ENCODE assay signal across 10 cellular contexts in genomic region chr1:154433161-154433681, GRCh38. TPM values are rescaled to one million over a fixed set of nuclear protein-coding genes. Genes with fewer than 3 reads are reported as not detected.
DNase-seq lines count a peak whose midpoint lies in the region; ATAC-seq, FAIRE-seq and TF ChIP-seq lines count a peak whose summit lies in the region.
"Had no signal": no experiment of that assay in that cellular context is flagged by ENCODE, and none has a peak within 500 bp of the region (broad histone marks: within the 10 kb centered on the region; RNA-seq: fewer than 3 reads in every experiment).

No MANE protein-coding gene starts in this region.

- peak overlapping the region in 1 of 2 donors; percentile 69 for H3K4me3 Mint-ChIP-seq in CD14-positive monocyte

- H2BK12ac ChIP-seq in trophoblast cell (ENCODE audit: low read length) = no peak overlapping the region

- H3K36me3 ChIP-seq in NT2/D1 (ENCODE audit: insufficient read depth, insufficient read length, low read length) = peaks cover 4% of the 10 kb centered on the region
- H3K36me3 ChIP-seq in bronchial epithelial cell (ENCODE audit: control insufficient read depth, insufficient read depth, low read length) = peaks cover 29% of the 10 kb centered on the region
- no peaks in the 10 kb centered on the region for H3K36me3 ChIP-seq in trophoblast cell (ENCODE audit: control insufficient read depth in 1 of 2, insufficient read depth in 2 of 2, low read length in 2 of 2)
- no peaks in the 10 kb centered on the region for H3K36me3 ChIP-seq in pancreas

- H3K79me1 ChIP-seq in trophoblast cell (ENCODE audit: low read length) = peaks cover 3% of the 10 kb centered on the region

- H3K4me3 ChIP-seq in NT2/D1 (ENCODE audit: insufficient read length, low read depth) = no peak overlapping the region
- H3K4me3 ChIP-seq in bronchial epithelial cell (ENCODE audit: low read depth, low read length) = no peak overlapping the region
- H3K4me3 ChIP-seq in trophoblast cell (ENCODE audit: low read depth, low read length) = no peak overlapping the region
- H3K4me3 ChIP-seq in pancreas = no peak overlapping the region

- peak; percentile 69 for DNase-seq in CD14-positive monocyte (ENCODE audit: low spot score)
- no peak for DNase-seq in NT2/D1 (ENCODE audit: low read depth, low spot score)
- peak; percentile 95 for DNase-seq in bronchial epithelial cell (ENCODE audit: low read depth)
- peak; percentile 89 to 90 for DNase-seq in trophoblast cell
- DNase-seq in HuH-7.5 (ENCODE audit: low spot score) = no peak
- no peak for DNase-seq in Ammon's horn (ENCODE audit: low spot score)
- no peak for DNase-seq in pancreas
- DNase-seq in T1000 (lab: John Stamatoyannopoulos, UW) = no peak
- DNase-seq: DMS79 treated with DMSO at 0.1 percent for 48 hours, NCI-H524 treated with DMSO at 0.1 percent for 48 hours had no signal

- WGBS in trophoblast cell (ENCODE audit: extremely low coverage, insufficient coverage, insufficient read length) = no CpG with 5 or more reads among the region's 8 CpGs
- WGBS in pancreas, 2 donors = 87 to 88% methylated on average over 8 of the region's 8 CpGs

- H4K12ac ChIP-seq in trophoblast cell (ENCODE audit: low read depth, low read length) = no peak overlapping the region

- H3K9me3 ChIP-seq in NT2/D1 (ENCODE audit: insufficient read depth, low read length) (no peaks in the 10 kb centered on the region), trophoblast cell (ENCODE audit: insufficient read depth, low read depth, low read length) (peaks cover 4% of the 10 kb centered on the region), pancreas (no peaks in the 10 kb centered on the region)

- ATAC-seq in pancreas = no peak

- no peak overlapping the region for H2AFZ ChIP-seq in trophoblast cell (ENCODE audit: insufficient read depth, low read length, poor library complexity)

- no peak overlapping the region for H3K18ac ChIP-seq in trophoblast cell (ENCODE audit: low read length)

- no peak overlapping the region for H3K23ac ChIP-seq in trophoblast cell (ENCODE audit: low read length)

- no peak overlapping the region for H3K14ac ChIP-seq in trophoblast cell (ENCODE audit: low read length)

- no peaks in the 10 kb centered on the region for H3K9me3 Mint-ChIP-seq in CD14-positive monocyte

- H3K9ac ChIP-seq in NT2/D1 (ENCODE audit: insufficient read length, low read depth) (peak overlapping the region; percentile 65), trophoblast cell (ENCODE audit: low read length) (no peak overlapping the region)

- H3K36me3 Mint-ChIP-seq in CD14-positive monocyte = peaks cover 81 to 97% of the 10 kb centered on the region in 2 donors

- no peak overlapping the region for H2BK5ac ChIP-seq in trophoblast cell (ENCODE audit: low read depth, low read length, poor library complexity)

- H3K27me3 Mint-ChIP-seq in CD14-positive monocyte (ENCODE audit: low read depth in 3 of 3) = peaks cover 0 to 3% (median 0%) of the 10 kb centered on the region in 3 donors

- H3K4me1 ChIP-seq in NT2/D1 (ENCODE audit: insufficient read depth, insufficient read length) = peaks cover 41% of the 10 kb centered on the region
- H3K4me1 ChIP-seq in trophoblast cell (ENCODE audit: control insufficient read depth in 1 of 2, insufficient read depth in 2 of 2, low read length in 2 of 2) = peaks cover 8 to 14% of the 10 kb centered on the region in 2 experiments
- no peaks in the 10 kb centered on the region for H3K4me1 ChIP-seq in pancreas

- no peak overlapping the region for H2BK120ac ChIP-seq in trophoblast cell (ENCODE audit: insufficient read depth, low read length, poor library complexity)

- no peak overlapping the region for H3K27ac ChIP-seq in trophoblast cell (ENCODE audit: low read depth, low read length)
- no peak overlapping the region for H3K27ac ChIP-seq in pancreas

- TF ChIP-seq CTCF in CD14-positive monocyte (IDR thresholded peaks at IDR 0.05) (no peak), bronchial epithelial cell (IDR thresholded peaks at IDR 0.05; ENCODE audit: insufficient read depth, low read length, severe bottlenecking) (no peak), pancreas (IDR thresholded peaks at IDR 0.05) (no peak)

- no peak overlapping the region for H2AK5ac ChIP-seq in trophoblast cell (ENCODE audit: low read length)

- peak overlapping the region; percentile 95 to 99 (median 98) for H3K27ac Mint-ChIP-seq in CD14-positive monocyte

- H3K27me3 ChIP-seq in NT2/D1 (ENCODE audit: insufficient read depth, insufficient read length) (no peaks in the 10 kb centered on the region), bronchial epithelial cell (ENCODE audit: control insufficient read depth, insufficient read depth, low read length) (no peaks in the 10 kb centered on the region), trophoblast cell (ENCODE audit: insufficient read depth, low read length) (no peaks in the 10 kb centered on the region), pancreas (no peaks in the 10 kb centered on the region)

- FAIRE-seq in bronchial epithelial cell (lab: Jason Lieb, UNC) = peak; percentile 99
- no peak for FAIRE-seq in pancreas (lab: Jason Lieb, UNC)

- peak overlapping the region; percentile 33 for H4K8ac ChIP-seq in trophoblast cell (ENCODE audit: low read depth, low read length)

- intact Hi-C loops in CD14-positive monocyte (cut with micrococcal nuclease) (loop anchor here in 1 of 2 donors (2.0 kb wide), 1 partner anchor 24 kb away; no protein-coding TSS in a partner anchor), pancreas (cut with DNase I) (no loop called here)

- no peaks in the 10 kb centered on the region for H3K79me2 ChIP-seq in trophoblast cell (ENCODE audit: control insufficient read depth, insufficient read depth, low read length, poor library complexity)

- no peak overlapping the region for H3K4me2 ChIP-seq in trophoblast cell (ENCODE audit: low read length)

- peaks cover 54% of the 10 kb centered on the region for H3K4me1 Mint-ChIP-seq in CD14-positive monocyte

- H3K4ac ChIP-seq in trophoblast cell (ENCODE audit: low read depth, low read length) = no peak overlapping the region

- no peak overlapping the region for H4K91ac ChIP-seq in trophoblast cell (ENCODE audit: low read depth, low read length)

RNA-seq across cellular contexts. Expression of gene IL6R, which starts 28.1 kb away (rescaled TPM):
- polyA plus RNA-seq in CD14-positive monocyte = 10 to 100 TPM; 56.4 to 81.7 TPM
- total RNA-seq in bronchial epithelial cell = 47.9 and 70.0 TPM in 2 replicates
- polyA plus RNA-seq in trophoblast cell (2013) = 0.29 and 0.42 TPM in 2 replicates
- total RNA-seq in pancreas = 10 to 100 TPM in 2 of 6 donors, 1 to 10 TPM in 4; 2.2 to 12.9 (median 7.1) TPM
- polyA plus RNA-seq in pancreas = 10 to 100 TPM in 1 of 2 donors, 1 to 10 TPM in 1; 4.3 to 10.3 TPM

Comparison
In these comparisons a context has a peak if more than half of its experiments do, and no peak if none do; other contexts are left out.
1. DNase-seq: peak in CD14-positive monocyte (single experiment), bronchial epithelial cell (single experiment) and trophoblast cell (2 of 2); none in NT2/D1 (single experiment), HuH-7.5 (single experiment), Ammon's horn (single experiment), pancreas (0 of 6) and T1000 (single experiment).